In the genomic region with DNA sequence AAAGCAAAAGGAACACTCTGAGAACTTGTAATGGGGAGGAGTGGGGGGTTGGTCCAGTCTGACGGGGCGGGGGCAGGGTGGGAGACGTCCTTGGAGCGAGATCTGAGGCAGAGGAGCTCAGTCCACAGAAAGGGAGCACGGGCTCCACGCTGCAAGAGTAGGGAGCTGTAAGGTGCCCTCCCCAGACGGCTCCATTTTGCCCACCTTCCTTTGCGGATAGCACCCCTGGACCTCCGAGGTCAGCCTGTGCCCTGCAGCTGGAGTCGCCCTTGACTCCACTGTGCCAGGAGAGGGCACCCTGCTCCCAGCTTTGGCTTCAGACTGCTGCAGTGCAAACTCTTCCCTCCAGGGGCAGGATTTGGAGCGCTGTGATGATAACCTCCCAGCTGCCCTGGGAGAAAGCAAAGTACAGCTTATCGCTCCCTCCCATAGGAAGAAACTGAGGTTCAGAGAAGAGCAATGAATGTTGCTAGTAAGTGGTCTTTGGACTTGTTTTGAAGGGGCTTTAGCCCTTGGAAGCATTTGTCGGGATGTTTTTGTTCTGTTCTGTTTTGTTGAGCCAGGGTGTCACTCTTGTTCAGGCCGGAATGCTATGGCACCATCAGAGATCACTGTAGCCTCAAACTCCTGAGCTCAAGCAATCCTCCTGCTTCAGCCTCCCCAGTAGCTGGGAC, we compare ENCODE assay signal across 8 cellular contexts. TPM values are rescaled to one million over a fixed set of nuclear protein-coding genes. Genes with fewer than 3 reads are reported as not detected.
A peak's percentile ranks its signal among the peaks of the same experiment; 100 is the strongest.
DNase-seq lines count a peak whose midpoint lies in the region; ATAC-seq and TF ChIP-seq lines count a peak whose summit lies in the region.

No MANE protein-coding gene starts in this region.

- ATAC-seq in HG02588 (IDR thresholded peaks at IDR 0.05; ENCODE audit: unreplicated experiment) = peak; percentile 87

- no peaks in the 10 kb centered on the region for H3K36me3 ChIP-seq in SU-DHL-6 (ENCODE audit: low read length)

- no peaks in the 10 kb centered on the region for H3K36me3 Mint-ChIP-seq in activated naive CD8-positive, alpha-beta T cell treated with anti-CD3 and anti-CD28 coated beads for 36 hours

- peak overlapping the region; percentile 52 for H2AFZ ChIP-seq in SU-DHL-6 (ENCODE audit: low read depth, low read length, severe bottlenecking)

- peak overlapping the region; percentile 47 for H3K4me2 ChIP-seq in SU-DHL-6 (ENCODE audit: low read depth, low read length, poor library complexity, severe bottlenecking)

- H3K27me3 Mint-ChIP-seq in activated naive CD8-positive, alpha-beta T cell treated with anti-CD3 and anti-CD28 coated beads for 36 hours = peaks cover 26% of the 10 kb centered on the region

- H3K9me3 Mint-ChIP-seq in activated naive CD8-positive, alpha-beta T cell treated with anti-CD3 and anti-CD28 coated beads for 36 hours = no peaks in the 10 kb centered on the region

- H3K4me3 Mint-ChIP-seq in activated naive CD8-positive, alpha-beta T cell treated with anti-CD3 and anti-CD28 coated beads for 36 hours = no peak overlapping the region

- no peak overlapping the region for H3K4me3 ChIP-seq in SU-DHL-6 (ENCODE audit: insufficient read depth, low read length, poor library complexity, severe bottlenecking)

- no peaks in the 10 kb centered on the region for H3F3A ChIP-seq in SU-DHL-6 (ENCODE audit: insufficient read depth)

- no peaks in the 10 kb centered on the region for H4K20me1 ChIP-seq in SU-DHL-6 (ENCODE audit: low read depth, low read length)

- no peaks in the 10 kb centered on the region for H3K9me3 ChIP-seq in SU-DHL-6 (ENCODE audit: insufficient read depth, low read length)

- intact Hi-C loops in cardiac septum (cut with DNase I) = loop anchor here (5.0 to 10.0 kb wide), 3 partner anchors 165 to 392 kb away; partner anchors contain the start of gene TP53INP2
- intact Hi-C loops in posterior vena cava (cut with DNase I) = loop anchor here (10.0 kb wide), 2 partner anchors 162 to 212 kb away; no protein-coding TSS in a partner anchor

- no peaks in the 10 kb centered on the region for H3K9me2 ChIP-seq in SU-DHL-6 (replicated peaks; ENCODE audit: insufficient read depth, low read length)

- H3K27me3 ChIP-seq in SU-DHL-6 (ENCODE audit: low read length) = no peaks in the 10 kb centered on the region

- no peak overlapping the region for H3K27ac ChIP-seq in SU-DHL-6 (ENCODE audit: low read depth, low read length)

- H3K79me2 ChIP-seq in SU-DHL-6 (ENCODE audit: insufficient read depth, low read length) = no peaks in the 10 kb centered on the region

- TF ChIP-seq CTCF in SU-DHL-6 (IDR thresholded peaks at IDR 0.05; ENCODE audit: insufficient read depth, low read length, poor library complexity, severe bottlenecking) = peak; percentile 99

- no peak overlapping the region for H3K9ac ChIP-seq in SU-DHL-6 (ENCODE audit: low read length)

- peaks cover 9% of the 10 kb centered on the region for H3K4me1 Mint-ChIP-seq in activated naive CD8-positive, alpha-beta T cell treated with anti-CD3 and anti-CD28 coated beads for 36 hours

- DNase-seq in ELR (ENCODE audit: low read depth) (peak; percentile 97), NCI-H1417 (lab: John Stamatoyannopoulos, UW) (peak; percentile 83 to 96 (median 89)), cardiac septum (ENCODE audit: low spot score) (peak; percentile 95), posterior vena cava (ENCODE audit: low spot score) (peak; percentile 94), ureter (ENCODE audit: low spot score) (peak; percentile 89)
- peak; percentile 84 for DNase-seq in activated naive CD8-positive, alpha-beta T cell treated with anti-CD3 and anti-CD28 coated beads for 36 hours

- H3K27ac Mint-ChIP-seq in activated naive CD8-positive, alpha-beta T cell treated with anti-CD3 and anti-CD28 coated beads for 36 hours = no peak overlapping the region

RNA-seq across cellular contexts. Expression of gene AHCY, which starts 9.5 kb away (rescaled TPM):
- 100 to 1,000 TPM; 245 to 254 TPM for total RNA-seq in activated naive CD8-positive, alpha-beta T cell treated with anti-CD3 and anti-CD28 coated beads for 36 hours
- total RNA-seq in cardiac septum (45.7 TPM), posterior vena cava (10 to 100 TPM; 35.1 to 43.1 TPM), ureter (103 TPM)

RNA-seq across cellular contexts. Expression of gene ITCH, which starts 50.4 kb away (rescaled TPM):
- total RNA-seq in activated naive CD8-positive, alpha-beta T cell treated with anti-CD3 and anti-CD28 coated beads for 36 hours = 10 to 100 TPM; 45.1 to 55.2 TPM
- total RNA-seq in cardiac septum = 36.4 TPM
- 10 to 100 TPM; 51.8 to 64.8 TPM for total RNA-seq in posterior vena cava
- 65.0 TPM for total RNA-seq in ureter
